22 cellular contexts compared by ENCODE assay signal in the genomic region with DNA sequence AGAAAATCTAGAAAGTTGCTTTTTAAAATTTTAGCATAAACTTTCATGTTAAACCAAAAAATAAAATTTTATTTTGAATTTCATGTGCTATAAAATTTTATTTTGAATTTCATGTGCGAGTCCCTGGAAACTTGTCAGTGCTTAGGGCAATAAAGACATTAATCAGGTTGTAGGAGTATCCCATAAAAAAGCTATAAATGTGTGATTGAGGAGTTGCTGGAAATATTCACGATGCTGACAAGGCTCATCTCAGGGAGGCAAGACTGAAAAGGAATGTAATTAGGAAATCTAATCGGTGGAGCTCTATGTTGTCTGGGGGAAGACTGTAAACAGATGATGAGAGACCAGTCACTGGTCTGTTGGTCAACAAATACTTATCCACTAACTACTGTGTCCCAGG.
A peak's percentile ranks its signal among the peaks of the same experiment; 100 is the strongest.
DNase-seq lines count a peak whose midpoint lies in the region; ATAC-seq, FAIRE-seq and TF ChIP-seq lines count a peak whose summit lies in the region.
"Had no signal": no experiment of that assay in that cellular context is flagged by ENCODE, and none has a peak within 500 bp of the region (broad histone marks: within the 10 kb centered on the region; RNA-seq: fewer than 3 reads in every experiment).

No MANE protein-coding gene starts in this region.

- H3K27me3 Mint-ChIP-seq in mesothelial cell of epicardium (ENCODE audit: low read depth) (no peaks in the 10 kb centered on the region), natural killer cell (ENCODE audit: low read depth in 2 of 2) (peaks cover 18 to 28% of the 10 kb centered on the region in 2 donors)

- DNase-seq in GM06990 (ENCODE audit: extremely low read depth, insufficient read length) (no peak), mesothelial cell of epicardium (ENCODE audit: low spot score in 2 of 2, unreplicated experiment in 2 of 2) (no peak), natural killer cell (no peak), middle frontal gyrus (ENCODE audit: extremely low spot score, low spot score) (no peak), HuH-7 (ENCODE audit: low spot score) (no peak)
- DNase-seq in stimulated activated CD4-positive, alpha-beta T cell treated with anti-CD3 and anti-CD28 coated beads, Interleukin-15, amount 100 ng/mL, for 24 hours: no peak
- DNase-seq: 8988T; AML-193; C1 segment of cervical spinal cord; CD8-positive, alpha-beta T cell; H9; IMR-90; NCI-H1694; NCI-H2081; NCI-H345; NCI-H774 had no signal

- no peaks in the 10 kb centered on the region for H3K9me3 ChIP-seq in OCI-LY3 (ENCODE audit: insufficient read depth, low read length)
- H3K9me3 ChIP-seq: SJSA1 had no signal

- H4K20me1 ChIP-seq in OCI-LY3 (ENCODE audit: insufficient read depth, low read length): no peaks in the 10 kb centered on the region

- H2AFZ ChIP-seq in OCI-LY3 (ENCODE audit: low read depth, low read length): no peak overlapping the region

- peak; percentile 95 for FAIRE-seq in endometrium (lab: Jason Lieb, UNC)
- FAIRE-seq: G401.6, HTR-8/SVneo had no signal

- H3K4me3 ChIP-seq in GM06990 (replicated peaks; ENCODE audit: low read depth, low read length): peak overlapping the region; percentile 63
- peak overlapping the region; percentile 75 for H3K4me3 ChIP-seq in OCI-LY3 (ENCODE audit: low read length)
- H3K4me3 ChIP-seq: SJSA1 had no signal

- H3K4me1 Mint-ChIP-seq in mesothelial cell of epicardium: peaks cover 18% of the 10 kb centered on the region
- peaks cover 0 to 5% of the 10 kb centered on the region in 2 donors for H3K4me1 Mint-ChIP-seq in natural killer cell

- H3K9ac ChIP-seq in OCI-LY3 (ENCODE audit: low read length): peak overlapping the region; percentile 69

- H3K27ac Mint-ChIP-seq in mesothelial cell of epicardium (peak overlapping the region; percentile 29), natural killer cell (no peak overlapping the region)
- H3K27ac Mint-ChIP-seq: CD8-positive, alpha-beta T cell had no signal

- H3K9me3 Mint-ChIP-seq in mesothelial cell of epicardium: peaks cover 15% of the 10 kb centered on the region
- H3K9me3 Mint-ChIP-seq in natural killer cell: peaks cover 3 to 5% of the 10 kb centered on the region in 2 donors

- ATAC-seq in natural killer cell: no peak
- ATAC-seq: CD8-positive, alpha-beta T cell; Right ventricle myocardium inferior had no signal

- H3K27ac ChIP-seq in OCI-LY3 (ENCODE audit: low read length): peak overlapping the region; percentile 96
- H3K27ac ChIP-seq: SJSA1 had no signal

- no peaks in the 10 kb centered on the region for H3K79me2 ChIP-seq in OCI-LY3 (ENCODE audit: low read length)

- H3K36me3 Mint-ChIP-seq in mesothelial cell of epicardium (peaks cover 1% of the 10 kb centered on the region), natural killer cell (no peaks in the 10 kb centered on the region)
- H3K36me3 Mint-ChIP-seq: CD8-positive, alpha-beta T cell had no signal

- TF ChIP-seq CTCF in GM06990 (IDR thresholded peaks at IDR 0.05; ENCODE audit: insufficient read depth, low read length, poor library complexity, severe bottlenecking) (no peak), OCI-LY3 (IDR thresholded peaks at IDR 0.05; ENCODE audit: low read depth, low read length) (no peak), mesothelial cell of epicardium (IDR thresholded peaks at IDR 0.05; ENCODE audit: unreplicated experiment) (no peak), natural killer cell (IDR thresholded peaks at IDR 0.05) (no peak)

- H3K4me1 ChIP-seq in OCI-LY3 (ENCODE audit: low read length): peaks cover 65% of the 10 kb centered on the region
- H3K4me1 ChIP-seq: SJSA1 had no signal

- H3K36me3 ChIP-seq in GM06990 (ENCODE audit: control insufficient read depth, insufficient read depth, low read length) (no peaks in the 10 kb centered on the region), OCI-LY3 (replicated peaks; ENCODE audit: low read depth, low read length) (peaks cover 4% of the 10 kb centered on the region)
- H3K36me3 ChIP-seq: SJSA1 had no signal

- H3K4me2 ChIP-seq in OCI-LY3 (ENCODE audit: low read length): peak overlapping the region; percentile 74

- H3K4me3 Mint-ChIP-seq in mesothelial cell of epicardium (no peak overlapping the region), natural killer cell (no peak overlapping the region)
- H3K4me3 Mint-ChIP-seq: CD8-positive, alpha-beta T cell; H9 had no signal

- H3K27me3 ChIP-seq in GM06990 (replicated peaks; ENCODE audit: control insufficient read depth, insufficient read depth, low read length) (no peaks in the 10 kb centered on the region), OCI-LY3 (ENCODE audit: low read depth, low read length) (no peaks in the 10 kb centered on the region)

- intact Hi-C loops in natural killer cell (cut with micrococcal nuclease): no loop called here
